8 cellular contexts compared by ENCODE assay signal in genomic region chrX:49915352-49916222, GRCh38. TPM values are rescaled to one million over a fixed set of nuclear protein-coding genes. Genes with fewer than 3 reads are reported as not detected.
DNase-seq lines count a peak whose midpoint lies in the region; ATAC-seq, FAIRE-seq and TF ChIP-seq lines count a peak whose summit lies in the region.

No MANE protein-coding gene starts in this region.

- H3K36me3 ChIP-seq in pancreas, result no peaks in the 10 kb centered on the region

- no peaks in the 10 kb centered on the region for H3K4me1 ChIP-seq in pancreas

- no peak overlapping the region for H3K4me3 ChIP-seq in AG04450 (ENCODE audit: low read depth, low read length)
- H3K4me3 ChIP-seq in GM12875 (ENCODE audit: low read depth, low read length), result no peak overlapping the region
- no peak overlapping the region for H3K4me3 ChIP-seq in fibroblast of the aortic adventitia (ENCODE audit: low read depth, low read length)
- H3K4me3 ChIP-seq in pancreas, result no peak overlapping the region

- TF ChIP-seq CTCF in AG04450 (IDR thresholded peaks at IDR 0.05; ENCODE audit: low read depth, low read length) (peak; percentile 80), GM12875 (IDR thresholded peaks at IDR 0.05; ENCODE audit: borderline replicate concordance, insufficient read depth, low read depth, low read length) (peak; percentile 88), fibroblast of the aortic adventitia (IDR thresholded peaks at IDR 0.05; ENCODE audit: insufficient read depth, low read length) (peak; percentile 97), pancreas (IDR thresholded peaks at IDR 0.05) (peak; percentile 70 to 82 (median 73))

- no peak overlapping the region for H3K27ac ChIP-seq in AG04450 (ENCODE audit: low read depth, low read length)
- H3K27ac ChIP-seq in pancreas, result no peak overlapping the region

- 17 to 21% methylated on average over 8 of the region's 8 CpGs for WGBS in pancreas, 2 donors

- H3K9me3 ChIP-seq in AG04450 (ENCODE audit: control insufficient read depth, insufficient read depth, low read length) (no peaks in the 10 kb centered on the region), pancreas (no peaks in the 10 kb centered on the region)

- no peak for FAIRE-seq in pancreas (lab: Jason Lieb, UNC)

- intact Hi-C loops in pancreas (cut with DNase I), result loop anchor here in 1 of 3 donors (10.0 kb wide), 1 partner anchor 159 kb away; no protein-coding TSS in a partner anchor

- POLR2A ChIA-PET in AG04450 (lab: Yijun Ruan, JAX), result no interaction called here

- CTCF ChIA-PET in AG04450 (lab: Charles Lee), result interaction anchor here (0.7 to 1.9 kb wide), 14 partner anchors 10 to 665 kb away, joined by 3 to 12 read pairs (median 4); partner anchors contain the start of gene CCNB3

- H3K27me3 ChIP-seq in AG04450 (ENCODE audit: control insufficient read depth, insufficient read depth, low read length) (no peaks in the 10 kb centered on the region), pancreas (no peaks in the 10 kb centered on the region)

- ATAC-seq in HG03159 (IDR thresholded peaks at IDR 0.05; ENCODE audit: unreplicated experiment) (peak; percentile 75), pancreas (peak; percentile 53 to 92 (median 85)), HG02938 (IDR thresholded peaks at IDR 0.05; ENCODE audit: unreplicated experiment) (no peak)

- DNase-seq in AG04450 (ENCODE audit: low read depth, low spot score) (peak; percentile 15), NCI-H82 treated with DMSO at 0.1 percent for 48 hours (lab: John Stamatoyannopoulos, UW; ENCODE audit: unreplicated experiment) (peak; percentile 54), fibroblast of the aortic adventitia (ENCODE audit: low read depth) (peak; percentile 75), pancreas (peak in 3 of 6 donors; percentile 21 to 47 (median 24))
- peak; percentile 13 for DNase-seq in activated CD8-positive, alpha-beta memory T cell treated with anti-CD3 and anti-CD28 coated beads, Interleukin-2, amount 50 U/mL, for 1 hour (ENCODE audit: extremely low read depth)

RNA-seq across cellular contexts. Expression of gene CLCN5, which starts 6.8 kb away (rescaled TPM):
- polyA plus RNA-seq in AG04450 (2011; rRNA removed) (1.9 and 2.2 TPM in 2 replicates), pancreas (1 to 10 TPM; 1.6 to 2.4 TPM)
- polyA minus RNA-seq in AG04450 (2011; rRNA and poly(A)+ RNA removed), result 7.3 and 10.3 TPM in 2 replicates
- total RNA-seq in fibroblast of the aortic adventitia (ENCODE audit: low replicate concordance) (10.5 and 13.5 TPM in 2 replicates), pancreas (1 to 10 TPM; 1.5 to 5.3 (median 2.9) TPM)

RNA-seq across cellular contexts. Expression of gene USP27X, which starts 36.3 kb away (rescaled TPM):
- polyA plus RNA-seq in AG04450 (2011; rRNA removed) (4.2 and 4.3 TPM in 2 replicates), pancreas (1 to 10 TPM in 1 of 2 donors, under 1 TPM in 1; 0.72 to 5.7 TPM)
- polyA minus RNA-seq in AG04450 (2011; rRNA and poly(A)+ RNA removed), result 4.9 and 5.3 TPM in 2 replicates
- total RNA-seq in fibroblast of the aortic adventitia (ENCODE audit: low replicate concordance) (2.8 and 2.9 TPM in 2 replicates), pancreas (1 to 10 TPM; 1.2 to 1.9 (median 1.5) TPM)
